1 cellular context compared by ENCODE assay signal in genomic region chr9:114174876-114175771, GRCh38.
TF ChIP-seq lines count a peak whose summit lies in the region.

No MANE protein-coding gene starts in this region.

TF ChIP-seq in HepG2, 621 proteins besides CTCF, POLR2A, EP300 and RAD21 (continued from another document and continues in another):
- TF ChIP-seq AHDC1 (CRISPR knock-in tag; IDR thresholded peaks at IDR 0.05; ENCODE audit: borderline replicate concordance) (peak; percentile 28), DMTF1 (CRISPR knock-in tag; IDR thresholded peaks at IDR 0.05) (no peak), PRDM15 (CRISPR knock-in tag; IDR thresholded peaks at IDR 0.05) (0 out of 2 replicates have a peak, but pooled peaks have one; percentile 19), XRCC5 (optimal IDR thresholded peaks at IDR 0.05; ENCODE audit: low read length) (no peak), ZNF547 (CRISPR knock-in tag; IDR thresholded peaks at IDR 0.05) (no peak; the same call in 1 of the 2 replicates), IRX3 (CRISPR knock-in tag; IDR thresholded peaks at IDR 0.05; ENCODE audit: borderline replicate concordance, low read depth) (no peak), CC2D1A (CRISPR knock-in tag; IDR thresholded peaks at IDR 0.05) (no peak), TFE3 (CRISPR knock-in tag; IDR thresholded peaks at IDR 0.05) (peak; percentile 93), ATF5 (CRISPR knock-in tag; IDR thresholded peaks at IDR 0.05; ENCODE audit: low read depth) (no peak), ZC3H4 (CRISPR knock-in tag; IDR thresholded peaks at IDR 0.05; ENCODE audit: borderline replicate concordance) (peak; percentile 48; the same call in 1 of the 2 replicates), THYN1 (CRISPR knock-in tag; IDR thresholded peaks at IDR 0.05; ENCODE audit: borderline replicate concordance, low read depth) (no peak), ATF4 (CRISPR knock-in tag; IDR thresholded peaks at IDR 0.05) (no peak), MNT (IDR thresholded peaks at IDR 0.05) (no peak), ZNF264 (CRISPR knock-in tag; IDR thresholded peaks at IDR 0.05) (peak; percentile 88; the same call in 1 of the 2 replicates), CHCHD3 (CRISPR knock-in tag; IDR thresholded peaks at IDR 0.05) (no peak), JUN (CRISPR knock-in tag; IDR thresholded peaks at IDR 0.05) (peak; percentile 15), SRSF1 (optimal IDR thresholded peaks at IDR 0.05; ENCODE audit: low read depth, low read length) (peak; percentile 55), RXRA (CRISPR knock-in tag; IDR thresholded peaks at IDR 0.05) (peak; percentile 74), ZNF709 (CRISPR knock-in tag; IDR thresholded peaks at IDR 0.05) (no peak; the same call in 1 of the 2 replicates), JUNB (CRISPR knock-in tag; IDR thresholded peaks at IDR 0.05; ENCODE audit: borderline replicate concordance) (no peak), ZBTB14 (CRISPR knock-in tag; IDR thresholded peaks at IDR 0.05) (no peak), ZNF788 (CRISPR knock-in tag; IDR thresholded peaks at IDR 0.05; ENCODE audit: borderline replicate concordance) (peak; percentile 42; the same call in 1 of the 2 replicates), GLI4 (CRISPR knock-in tag; IDR thresholded peaks at IDR 0.05; ENCODE audit: borderline replicate concordance) (peak; percentile 8; the same call in 1 of the 2 replicates), ATF7-NPFF (CRISPR knock-in tag; IDR thresholded peaks at IDR 0.05; ENCODE audit: low read depth) (no peak), ELF1 (CRISPR knock-in tag; IDR thresholded peaks at IDR 0.05) (0 out of 2 replicates have a peak, but pooled peaks have one; percentile 28), SNAI1 (CRISPR knock-in tag; IDR thresholded peaks at IDR 0.05; ENCODE audit: borderline replicate concordance) (no peak), ZNF672 (CRISPR knock-in tag; IDR thresholded peaks at IDR 0.05) (no peak), ZBTB7B (CRISPR knock-in tag; IDR thresholded peaks at IDR 0.05) (peak; percentile 93), PBX2 (CRISPR knock-in tag; IDR thresholded peaks at IDR 0.05) (no peak), ZNF781 (CRISPR knock-in tag; IDR thresholded peaks at IDR 0.05; ENCODE audit: borderline replicate concordance, not compliant biosample characterization) (no peak), YY1 (IDR thresholded peaks at IDR 0.05; ENCODE audit: insufficient read depth, insufficient replicate concordance, low read depth, low read length) (peak; percentile 58), ZXDC (CRISPR knock-in tag; IDR thresholded peaks at IDR 0.05) (no peak)
